In genomic region chr2:13046557-13047165, GRCh38 we compare ENCODE assay signal across 9 cellular contexts.
DNase-seq lines count a peak whose midpoint lies in the region; ATAC-seq and TF ChIP-seq lines count a peak whose summit lies in the region.
"Had no signal": no experiment of that assay in that cellular context is flagged by ENCODE, and none has a peak within 500 bp of the region (broad histone marks: within the 10 kb centered on the region; RNA-seq: fewer than 3 reads in every experiment).

No MANE protein-coding gene starts in this region.

- H3K36me3 Mint-ChIP-seq in chondrocyte (ENCODE audit: low read depth) = peaks cover 1% of the 10 kb centered on the region
- H3K36me3 Mint-ChIP-seq in neural crest cell (ENCODE audit: low read depth) = no peaks in the 10 kb centered on the region
- H3K36me3 Mint-ChIP-seq: T-cell had no signal

- H3K4me3 Mint-ChIP-seq in chondrocyte (ENCODE audit: unreplicated experiment) (no peak overlapping the region), neural crest cell (no peak overlapping the region)
- H3K4me3 Mint-ChIP-seq: T-cell had no signal

- H3K27me3 Mint-ChIP-seq in chondrocyte (ENCODE audit: low read depth) (peaks cover 40% of the 10 kb centered on the region), neural crest cell (ENCODE audit: low read depth) (peaks cover 13% of the 10 kb centered on the region)

- peak; percentile 86 for TF ChIP-seq CTCF in chondrocyte (IDR thresholded peaks at IDR 0.05)
- TF ChIP-seq CTCF in neural crest cell (conservative IDR thresholded peaks at IDR 0.05) = peak; percentile 73

- peak; percentile 32 for DNase-seq in DMS53 (lab: John Stamatoyannopoulos, UW)
- DNase-seq in DMS53 treated with DMSO at 0.1 percent for 48 hours (lab: John Stamatoyannopoulos, UW; ENCODE audit: unreplicated experiment) = no peak
- peak; percentile 9 for DNase-seq in NCI-H1694 treated with DMSO at 0.1 percent for 48 hours (lab: John Stamatoyannopoulos, UW)
- DNase-seq in chondrocyte (ENCODE audit: low spot score) = no peak
- DNase-seq in neural crest cell (ENCODE audit: low read depth, low spot score) = no peak
- DNase-seq in globus pallidus (ENCODE audit: low spot score) = no peak
- DNase-seq in stimulated activated CD4-positive, alpha-beta T cell treated with anti-CD3 and anti-CD28 coated beads, Interleukin-15, amount 100 ng/mL, for 24 hours = no peak
- DNase-seq: T-cell had no signal

- H3K4me1 Mint-ChIP-seq in chondrocyte (ENCODE audit: low read depth) = peaks cover 3% of the 10 kb centered on the region
- no peaks in the 10 kb centered on the region for H3K4me1 Mint-ChIP-seq in neural crest cell

- no peak overlapping the region for H3K27ac Mint-ChIP-seq in chondrocyte (ENCODE audit: unreplicated experiment)
- H3K27ac Mint-ChIP-seq in neural crest cell (ENCODE audit: unreplicated experiment) = no peak overlapping the region
- H3K27ac Mint-ChIP-seq: T-cell had no signal

- H3K9me3 Mint-ChIP-seq in chondrocyte (ENCODE audit: low read depth) (peaks cover 9% of the 10 kb centered on the region), neural crest cell (peaks cover 8% of the 10 kb centered on the region)

- ATAC-seq in HG03095 (IDR thresholded peaks at IDR 0.05; ENCODE audit: unreplicated experiment) = no peak
- ATAC-seq: T-cell had no signal

Comparison
In these comparisons a context has a peak if more than half of its experiments do, and no peak if none do; other contexts are left out.
1. DNase-seq: peak in DMS53 (single experiment) and NCI-H1694 treated with DMSO at 0.1 percent for 48 hours (single experiment); none in DMS53 treated with DMSO at 0.1 percent for 48 hours (single experiment), chondrocyte (single experiment), neural crest cell (single experiment), globus pallidus (single experiment) and stimulated activated CD4-positive, alpha-beta T cell treated with anti-CD3 and anti-CD28 coated beads, Interleukin-15, amount 100 ng/mL, for 24 hours (single experiment).